38 cellular contexts compared by ENCODE assay signal in genomic region chr5:137689306-137689705, GRCh38.
"Had no signal": no experiment of that assay in that cellular context is flagged by ENCODE, and none has a peak within 500 bp of the region (broad histone marks: within the 10 kb centered on the region; RNA-seq: fewer than 3 reads in every experiment).

No MANE protein-coding gene starts in this region.

- FAIRE-seq: astrocyte had no signal

- H3K9me3 ChIP-seq: adrenal gland, ascending aorta, body of pancreas, breast epithelium had no signal

- H3K27ac Mint-ChIP-seq: activated naive CD4-positive, alpha-beta T cell treated with anti-CD3 and anti-CD28 coated beads for 36 hours; activated naive CD4-positive, alpha-beta T cell treated with anti-CD3 and anti-CD28 coated beads, Interleukin-2, amount 10 ng/mL, durations not matched to agents 7 days and 5 days; activated naive CD4-positive, alpha-beta T cell treated with anti-CD3 and anti-CD28 coated beads, Interleukin-2, amount 50 U/mL, for 72 hours; activated naive CD8-positive, alpha-beta T cell; activated naive CD8-positive, alpha-beta T cell treated with anti-CD3 and anti-CD28 coated beads for 36 hours; activated naive CD8-positive, alpha-beta T cell treated with anti-CD3 and anti-CD28 coated beads, Interleukin-2, amount 10 ng/mL, durations not matched to agents 7 days and 5 days; activated naive CD8-positive, alpha-beta T cell treated with anti-CD3 and anti-CD28 coated beads, Interleukin-2, amount 50 U/mL, for 24 hours; activated T-cell treated with anti-CD3 and anti-CD28 coated beads, Interleukin-2, amount 50 U/mL, for 24 hours; activated T-cell treated with anti-CD3 and anti-CD28 coated beads, Interleukin-2, amount 50 U/mL, for 72 hours; activated T-helper 1 cell treated with anti-CD3 and anti-CD28 coated beads, Interleukin-12 subunit alpha, Interleukin-12 subunit beta, Interleukin-2, Interleukin-4 antibody, amounts not matched to agents 30 ng/mL and 10 ng/mL and 1 ng/mL, durations not matched to agents 14 hours and 24 hours and 36 hours; activated T-helper 17 cell treated with anti-CD3 and anti-CD28 coated beads, Interleukin-2, amount 50 U/mL, for 72 hours; activated T-helper 2 cell treated with anti-CD3 and anti-CD28 coated beads, Interferon-gamma antibody, Interleukin-2, Interleukin-4, amounts not matched to agents 10 μg/mL and 5 μg/mL and 100 μg/mL, durations not matched to agents 14 hours and 24 hours and 36 hours; brain had no signal

- H3K27ac ChIP-seq: adrenal gland, ascending aorta, body of pancreas, brain microvascular endothelial cell, breast epithelium, cardiac muscle cell had no signal

- DNase-seq: activated effector memory CD4-positive, alpha-beta T cell treated with anti-CD3 and anti-CD28 coated beads, Interleukin-2, amount 50 U/mL, for 16 hours; activated effector memory CD4-positive, alpha-beta T cell treated with Interleukin-2 at 50 U/mL for 16 hours; activated gamma-delta T cell; activated gamma-delta T cell treated with Interleukin-2 at 50 U/mL for 16 hours; activated naive CD4-positive, alpha-beta T cell; activated naive CD4-positive, alpha-beta T cell treated with anti-CD3 and anti-CD28 coated beads for 36 hours; activated naive CD4-positive, alpha-beta T cell treated with anti-CD3 and anti-CD28 coated beads, Interleukin-2, amount 10 ng/mL, durations not matched to agents 7 days and 5 days; activated naive CD4-positive, alpha-beta T cell treated with anti-CD3 and anti-CD28 coated beads, Interleukin-2, amount 50 U/mL, for 16 hours; activated naive CD4-positive, alpha-beta T cell treated with Interleukin-2 at 50 U/mL for 16 hours; activated naive CD8-positive, alpha-beta T cell treated with anti-CD3 and anti-CD28 coated beads for 36 hours; activated naive CD8-positive, alpha-beta T cell treated with anti-CD3 and anti-CD28 coated beads, Interleukin-2, amount 10 ng/mL, durations not matched to agents 7 days and 5 days; activated naive CD8-positive, alpha-beta T cell treated with anti-CD3 and anti-CD28 coated beads, Interleukin-2, amount 50 U/mL, for 24 hours; activated T-cell treated with anti-CD3 and anti-CD28 coated beads, Interleukin-2, amount 50 U/mL, for 24 hours; activated T-cell treated with anti-CD3 and anti-CD28 coated beads, Interleukin-2, amount 50 U/mL, for 4 hours; activated T-cell treated with anti-CD3 and anti-CD28 coated beads, Interleukin-2, amount 50 U/mL, for 48 hours; activated T-cell treated with anti-CD3 and anti-CD28 coated beads, Interleukin-2, amount 50 U/mL, for 72 hours; adrenal gland; amniotic stem cell; amygdala; anterior cingulate cortex; aorta; body of pancreas; brain microvascular endothelial cell; caudate nucleus; central memory CD4-positive, alpha-beta T cell; cerebellar nuclear complex had no signal

- H3K36me3 ChIP-seq: brain microvascular endothelial cell, breast epithelium, cardiac muscle cell had no signal

- H3K4me1 ChIP-seq: adrenal gland, ascending aorta, breast epithelium had no signal

- H3K9me3 Mint-ChIP-seq: activated naive CD4-positive, alpha-beta T cell treated with anti-CD3 and anti-CD28 coated beads for 36 hours; activated naive CD4-positive, alpha-beta T cell treated with anti-CD3 and anti-CD28 coated beads, Interleukin-2, amount 50 U/mL, for 24 hours; activated naive CD4-positive, alpha-beta T cell treated with anti-CD3 and anti-CD28 coated beads, Interleukin-2, amount 50 U/mL, for 72 hours; activated naive CD8-positive, alpha-beta T cell treated with anti-CD3 and anti-CD28 coated beads, Interleukin-2, amount 10 ng/mL, durations not matched to agents 7 days and 5 days; activated naive CD8-positive, alpha-beta T cell treated with anti-CD3 and anti-CD28 coated beads, Interleukin-2, amount 50 U/mL, for 24 hours; activated T-cell treated with anti-CD3 and anti-CD28 coated beads, Interleukin-2, amount 50 U/mL, for 24 hours; activated T-cell treated with anti-CD3 and anti-CD28 coated beads, Interleukin-2, amount 50 U/mL, for 4 hours; activated T-cell treated with anti-CD3 and anti-CD28 coated beads, Interleukin-2, amount 50 U/mL, for 72 hours; activated T-helper 1 cell treated with anti-CD3 and anti-CD28 coated beads, Interleukin-12 subunit alpha, Interleukin-12 subunit beta, Interleukin-2, Interleukin-4 antibody, amounts not matched to agents 30 ng/mL and 10 ng/mL and 1 ng/mL, durations not matched to agents 14 hours and 24 hours and 36 hours; activated T-helper 17 cell treated with anti-CD3 and anti-CD28 coated beads, Interleukin-2, amount 50 U/mL, for 72 hours; activated T-helper 2 cell treated with anti-CD3 and anti-CD28 coated beads, Interferon-gamma antibody, Interleukin-2, Interleukin-4, amounts not matched to agents 10 μg/mL and 5 μg/mL and 100 μg/mL, durations not matched to agents 14 hours and 24 hours and 36 hours; brain; central memory CD8-positive, alpha-beta T cell had no signal

- H3K4me1 Mint-ChIP-seq: activated naive CD8-positive, alpha-beta T cell treated with anti-CD3 and anti-CD28 coated beads, Interleukin-2, amount 10 ng/mL, durations not matched to agents 7 days and 5 days; central memory CD8-positive, alpha-beta T cell had no signal

- H3K27me3 ChIP-seq: adrenal gland, ascending aorta, body of pancreas, brain microvascular endothelial cell, breast epithelium, cardiac muscle cell had no signal

- H3K4me3 Mint-ChIP-seq: activated naive CD4-positive, alpha-beta T cell treated with anti-CD3 and anti-CD28 coated beads for 36 hours; activated naive CD4-positive, alpha-beta T cell treated with anti-CD3 and anti-CD28 coated beads, Interleukin-2, amount 10 ng/mL, durations not matched to agents 7 days and 5 days; activated naive CD4-positive, alpha-beta T cell treated with anti-CD3 and anti-CD28 coated beads, Interleukin-2, amount 50 U/mL, for 24 hours; activated naive CD8-positive, alpha-beta T cell; activated naive CD8-positive, alpha-beta T cell treated with anti-CD3 and anti-CD28 coated beads for 36 hours; activated naive CD8-positive, alpha-beta T cell treated with anti-CD3 and anti-CD28 coated beads, Interleukin-2, amount 10 ng/mL, durations not matched to agents 7 days and 5 days; activated naive CD8-positive, alpha-beta T cell treated with anti-CD3 and anti-CD28 coated beads, Interleukin-2, amount 50 U/mL, for 24 hours; activated T-cell treated with anti-CD3 and anti-CD28 coated beads, Interleukin-2, amount 50 U/mL, for 24 hours; activated T-cell treated with anti-CD3 and anti-CD28 coated beads, Interleukin-2, amount 50 U/mL, for 4 hours; activated T-cell treated with anti-CD3 and anti-CD28 coated beads, Interleukin-2, amount 50 U/mL, for 72 hours; activated T-helper 1 cell treated with anti-CD3 and anti-CD28 coated beads, Interleukin-12 subunit alpha, Interleukin-12 subunit beta, Interleukin-2, Interleukin-4 antibody, amounts not matched to agents 30 ng/mL and 10 ng/mL and 1 ng/mL, durations not matched to agents 14 hours and 24 hours and 36 hours; activated T-helper 17 cell treated with anti-CD3 and anti-CD28 coated beads, Interleukin-2, amount 50 U/mL, for 72 hours; brain; central memory CD8-positive, alpha-beta T cell had no signal

- H3K27me3 Mint-ChIP-seq: activated naive CD4-positive, alpha-beta T cell treated with anti-CD3 and anti-CD28 coated beads, Interleukin-2, amount 10 ng/mL, durations not matched to agents 7 days and 5 days; activated naive CD4-positive, alpha-beta T cell treated with anti-CD3 and anti-CD28 coated beads, Interleukin-2, amount 50 U/mL, for 24 hours; activated naive CD8-positive, alpha-beta T cell; activated naive CD8-positive, alpha-beta T cell treated with anti-CD3 and anti-CD28 coated beads for 36 hours; activated naive CD8-positive, alpha-beta T cell treated with anti-CD3 and anti-CD28 coated beads, Interleukin-2, amount 10 ng/mL, durations not matched to agents 7 days and 5 days; activated naive CD8-positive, alpha-beta T cell treated with anti-CD3 and anti-CD28 coated beads, Interleukin-2, amount 50 U/mL, for 24 hours; activated T-cell treated with anti-CD3 and anti-CD28 coated beads, Interleukin-2, amount 50 U/mL, for 24 hours; activated T-helper 17 cell treated with anti-CD3 and anti-CD28 coated beads, Interleukin-2, amount 50 U/mL, for 72 hours; brain; central memory CD8-positive, alpha-beta T cell had no signal

- H3K4me3 ChIP-seq: adrenal gland, ascending aorta, body of pancreas, breast epithelium, cardiac muscle cell had no signal

- ATAC-seq: activated naive CD4-positive, alpha-beta T cell treated with anti-CD3 and anti-CD28 coated beads, Interleukin-2, amount 50 U/mL, for 72 hours; activated naive CD8-positive, alpha-beta T cell treated with anti-CD3 and anti-CD28 coated beads, Interleukin-2, amount 50 U/mL, for 24 hours; activated T-cell treated with anti-CD3 and anti-CD28 coated beads, Interleukin-2, amount 50 U/mL, for 4 hours; activated T-cell treated with anti-CD3 and anti-CD28 coated beads, Interleukin-2, amount 50 U/mL, for 72 hours; activated T-helper 17 cell treated with anti-CD3 and anti-CD28 coated beads, Interleukin-2, amount 50 U/mL, for 72 hours; body of pancreas had no signal
